In the genomic region with DNA sequence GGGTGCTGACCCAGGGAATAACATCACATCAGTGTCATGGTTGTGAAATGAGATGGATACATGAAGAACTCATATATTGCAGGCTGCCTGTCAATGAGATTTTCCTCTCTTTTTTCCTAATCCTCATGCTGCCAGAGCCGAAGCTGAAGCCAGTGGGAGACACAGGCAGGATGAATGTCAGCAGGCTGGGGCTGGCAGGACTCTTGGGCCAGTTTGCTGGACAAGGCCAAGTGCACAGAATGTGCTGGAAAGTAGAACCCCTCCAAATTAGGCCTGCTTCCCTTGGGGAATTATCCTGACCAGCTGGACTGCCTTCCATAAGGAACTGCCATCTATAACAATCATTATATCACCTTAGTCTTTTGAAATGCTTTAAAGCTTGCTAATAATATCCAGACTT, we compare ENCODE assay signal across 26 cellular contexts. TPM values are rescaled to one million over a fixed set of nuclear protein-coding genes. Genes with fewer than 3 reads are reported as not detected.
"Had no signal": no experiment of that assay in that cellular context is flagged by ENCODE, and none has a peak within 500 bp of the region (broad histone marks: within the 10 kb centered on the region; RNA-seq: fewer than 3 reads in every experiment).

No MANE protein-coding gene starts in this region.

- H3K4me3 ChIP-seq: colonic mucosa, esophagus muscularis mucosa, gastroesophageal sphincter, heart right ventricle, left lung, lower lobe of right lung, mucosa of descending colon, pancreas, right lobe of liver, suprapubic skin, thyroid gland had no signal

- H3K9me3 ChIP-seq: colonic mucosa, esophagus muscularis mucosa, gastroesophageal sphincter, heart right ventricle, left lung, lower lobe of right lung, mucosa of descending colon, neutrophil, pancreas, right lobe of liver, suprapubic skin, thyroid gland had no signal

- ATAC-seq: foreskin keratinocyte; gastroesophageal sphincter; heart right ventricle; left cardiac atrium; left lung; lower lobe of right lung; mucosa of descending colon; natural killer cell treated with Interleukin-12 subunit alpha and Interleukin-12 subunit beta and Interleukin-15 and Interleukin-18, amount 100 ng/mL, for 72 hours; pancreas; right lobe of liver; stimulated activated naive CD8-positive, alpha-beta T cell treated with anti-CD3 and anti-CD28 coated beads, Interleukin-15, amount 100 ng/mL, for 72 hours had no signal

- H3K36me3 ChIP-seq: colonic mucosa, esophagus muscularis mucosa, gastroesophageal sphincter, heart right ventricle, left lung, neutrophil, right lobe of liver, suprapubic skin, thyroid gland had no signal

- H3K27ac ChIP-seq: colonic mucosa, esophagus muscularis mucosa, foreskin keratinocyte, gastroesophageal sphincter, left lung, lower lobe of right lung, neutrophil, pancreas, right lobe of liver, suprapubic skin, thyroid gland had no signal

- H3K4me1 ChIP-seq: right lobe of liver had no signal

- DNase-seq: colonic mucosa; dermis blood vessel endothelial cell; effector memory CD4-positive, alpha-beta T cell; foreskin keratinocyte; glutamatergic neuron; heart right ventricle; left cardiac atrium; left lung; lower lobe of right lung; mucosa of descending colon; naive B cell; pancreas; retina; right lobe of liver; small intestine; stimulated activated CD4-positive, alpha-beta T cell treated with anti-CD3 and anti-CD28 coated beads, Interleukin-15, amount 100 ng/mL, for 24 hours; stimulated activated CD4-positive, alpha-beta T cell treated with anti-CD3 and anti-CD28 coated beads, Interleukin-4, amount 100 ng/mL, for 1 hour; stimulated activated CD8-positive, alpha-beta memory T cell treated with anti-CD3 and anti-CD28 coated beads, Interleukin-4, amount 100 ng/mL, for 48 hours; stimulated activated naive CD4-positive, alpha-beta T cell; stimulated activated naive CD8-positive, alpha-beta T cell treated with anti-CD3 and anti-CD28 coated beads, Interleukin-15, amount 100 ng/mL, for 72 hours; thyroid gland had no signal

- H3K27me3 ChIP-seq: colonic mucosa, esophagus muscularis mucosa, foreskin keratinocyte, gastroesophageal sphincter, heart right ventricle, left lung, pancreas, right lobe of liver, suprapubic skin, thyroid gland had no signal

RNA-seq across cellular contexts. Expression of a gene that starts 31.4 kb away (rescaled TPM):
- total RNA-seq: natural killer cell treated with Interleukin-12 subunit alpha and Interleukin-12 subunit beta and Interleukin-15 and Interleukin-18, amount 100 ng/mL, for 72 hours had no signal
